18 cellular contexts compared by ENCODE assay signal in genomic region chr1:40945491-40945973, GRCh38. TPM values are rescaled to one million over a fixed set of nuclear protein-coding genes. Genes with fewer than 3 reads are reported as not detected.
A peak's percentile ranks its signal among the peaks of the same experiment; 100 is the strongest.
DNase-seq lines count a peak whose midpoint lies in the region; ATAC-seq and TF ChIP-seq lines count a peak whose summit lies in the region.
"Had no signal": no experiment of that assay in that cellular context is flagged by ENCODE, and none has a peak within 500 bp of the region (broad histone marks: within the 10 kb centered on the region; RNA-seq: fewer than 3 reads in every experiment).

No MANE protein-coding gene starts in this region.

- peaks cover 26% of the 10 kb centered on the region for H3K4me1 ChIP-seq in PC-3 (ENCODE audit: insufficient read depth, low read length)
- H3K4me1 ChIP-seq in liver (ENCODE audit: control insufficient read depth in 4 of 4, insufficient read depth in 4 of 4, low read length in 3 of 4) = peaks cover 5 to 30% (median 21%) of the 10 kb centered on the region in 4 donors
- peaks cover 0 to 23% (median 17%) of the 10 kb centered on the region in 5 donors for H3K4me1 ChIP-seq in subcutaneous abdominal adipose tissue (ENCODE audit: control insufficient read depth in 5 of 5, insufficient read depth in 5 of 5, low read length in 5 of 5)
- H3K4me1 ChIP-seq: HAP-1 had no signal

- H3K27me3 ChIP-seq in PC-3 (ENCODE audit: low read length) (no peaks in the 10 kb centered on the region), liver (ENCODE audit: control insufficient read depth in 4 of 4, insufficient read depth in 4 of 4, low read length in 3 of 4) (no peaks in the 10 kb centered on the region), subcutaneous abdominal adipose tissue (ENCODE audit: control insufficient read depth in 5 of 5, insufficient read depth in 4 of 5, low read length in 5 of 5) (no peaks in the 10 kb centered on the region)
- H3K27me3 ChIP-seq: MG63 had no signal

- no peak for TF ChIP-seq RAD21 in liver (IDR thresholded peaks at IDR 0.05)

- no peak overlapping the region for H3K9ac ChIP-seq in PC-3 (ENCODE audit: low read length)
- H3K9ac ChIP-seq in liver (ENCODE audit: low read depth in 1 of 2, low read length in 2 of 2) = no peak overlapping the region
- no peak overlapping the region for H3K9ac ChIP-seq in subcutaneous abdominal adipose tissue (ENCODE audit: low read length in 5 of 5)

- CTCF ChIA-PET in PC-3 (lab: Charles Lee) = interaction anchor here (0.5 to 0.6 kb wide), 2 partner anchors 48 to 52 kb away, joined by 3 to 4 read pairs; no protein-coding TSS in a partner anchor

- no peaks in the 10 kb centered on the region for H3K9me3 ChIP-seq in PC-3 (ENCODE audit: low read length)
- no peaks in the 10 kb centered on the region for H3K9me3 ChIP-seq in liver (ENCODE audit: control insufficient read depth in 4 of 4, low read length in 3 of 4)
- peaks cover 0 to 7% (median 0%) of the 10 kb centered on the region in 5 donors for H3K9me3 ChIP-seq in subcutaneous abdominal adipose tissue (ENCODE audit: control insufficient read depth in 5 of 5, low read length in 5 of 5)
- H3K9me3 ChIP-seq: HAP-1 had no signal

- DNase-seq in PC-3 (no peak), cardiac fibroblast (ENCODE audit: low read depth in 2 of 2) (peak; percentile 36 to 44), Ammon's horn (ENCODE audit: low spot score) (no peak), GF-D8 (lab: John Stamatoyannopoulos, UW) (no peak), SW480 (ENCODE audit: low spot score) (no peak)
- DNase-seq: activated CD4-positive, alpha-beta T cell treated with anti-CD3 and anti-CD28 coated beads, Interleukin-2, amount 10 ng/mL, durations not matched to agents 24 days and 14 days; activated naive CD4-positive, alpha-beta T cell treated with anti-CD3 and anti-CD28 coated beads, Interleukin-2, amount 50 U/mL, for 16 hours; endodermal cell; glutamatergic neuron; NCI-H2081; nephron progenitor cell; PC-9; retina had no signal

- H3F3A ChIP-seq in PC-3 (ENCODE audit: low read length, unreplicated experiment) = no peaks in the 10 kb centered on the region

- H4K20me1 ChIP-seq in PC-3 (ENCODE audit: low read length) = no peaks in the 10 kb centered on the region

- H3K4me3 ChIP-seq in PC-3 (ENCODE audit: low read length) (no peak overlapping the region), cardiac fibroblast (replicated peaks in 1 of 2; ENCODE audit: low read depth in 2 of 2, low read length in 2 of 2) (no peak overlapping the region), liver (ENCODE audit: low read depth in 1 of 3, low read length in 3 of 3) (no peak overlapping the region), subcutaneous abdominal adipose tissue (ENCODE audit: low read depth in 1 of 5, low read length in 5 of 5) (no peak overlapping the region)
- H3K4me3 ChIP-seq: HAP-1, MG63, PC-9 had no signal

- H3K27ac ChIP-seq in PC-3 (ENCODE audit: low read length) (no peak overlapping the region), liver (ENCODE audit: low read depth in 1 of 2, low read length in 2 of 2) (peak overlapping the region; percentile 68 to 82), subcutaneous abdominal adipose tissue (ENCODE audit: low read depth, low read length) (peak overlapping the region; percentile 77)
- H3K27ac ChIP-seq: PC-9 had no signal

- 0 out of 2 replicates have a peak overlapping the region, but pooled peaks have one; percentile 35 for H3K4me2 ChIP-seq in PC-3 (ENCODE audit: low read length)
- H3K4me2 ChIP-seq: PC-9 had no signal

- BruUV-seq in PC-3 (replicated peaks; lab: Mats Ljungman, UMichigan) = no TSS peak

- no peaks in the 10 kb centered on the region for H3K79me2 ChIP-seq in PC-3 (ENCODE audit: low read length)

- no peaks in the 10 kb centered on the region for H3K9me2 ChIP-seq in PC-3 (replicated peaks; ENCODE audit: low read length)

- H3K36me3 ChIP-seq in PC-3 (ENCODE audit: low read depth, low read length) = no peaks in the 10 kb centered on the region
- H3K36me3 ChIP-seq in liver (ENCODE audit: control insufficient read depth in 4 of 4, insufficient read depth in 3 of 4, low read depth in 1 of 4, low read length in 3 of 4) = no peaks in the 10 kb centered on the region
- H3K36me3 ChIP-seq in subcutaneous abdominal adipose tissue (ENCODE audit: control insufficient read depth in 5 of 5, insufficient read depth in 5 of 5, low read length in 5 of 5) = no peaks in the 10 kb centered on the region
- H3K36me3 ChIP-seq: HAP-1, MG63 had no signal

- WGBS in liver = 93% methylated on average over 2 of the region's 2 CpGs

- peak overlapping the region; percentile 45; the same call in 1 of the 2 replicates for H2AFZ ChIP-seq in PC-3 (ENCODE audit: low read length)
- H2AFZ ChIP-seq: PC-9 had no signal

- POLR2A ChIA-PET in PC-3 (lab: Charles Lee; ENCODE audit: unreplicated experiment) = no interaction called here

- intact Hi-C loops in PC-3 (cut with micrococcal nuclease) = no loop called here

- no peak for TF ChIP-seq CTCF in PC-3 (conservative IDR thresholded peaks at IDR 0.05; ENCODE audit: low read depth, low read length)
- no peak for TF ChIP-seq CTCF in cardiac fibroblast (IDR thresholded peaks at IDR 0.05; ENCODE audit: low read depth, low read length)
- no peak for TF ChIP-seq CTCF in liver (IDR thresholded peaks at IDR 0.05; ENCODE audit: low read depth, low read length, missing input control)

- ATAC-seq in PC-3 (no peak), HG02798 (IDR thresholded peaks at IDR 0.05; ENCODE audit: poor library complexity, unreplicated experiment) (no peak)

TF ChIP-seq in liver, 16 proteins besides CTCF, POLR2A, EP300 and RAD21:
- TF ChIP-seq FOXA1 (IDR thresholded peaks at IDR 0.05) (no peak), JUND (IDR thresholded peaks at IDR 0.05) (no peak), MAX (IDR thresholded peaks at IDR 0.05) (no peak), GABPA (IDR thresholded peaks at IDR 0.05 in 1 of 2, conservative IDR thresholded peaks at IDR 0.05 in 1 of 2) (no peak), YY1 (IDR thresholded peaks at IDR 0.05) (no peak), EGR1 (IDR thresholded peaks at IDR 0.05; ENCODE audit: low read depth in 2 of 2) (no peak), TAF1 (conservative IDR thresholded peaks at IDR 0.05) (no peak), HNF4A (conservative IDR thresholded peaks at IDR 0.05) (no peak), HNF4G (IDR thresholded peaks at IDR 0.05) (no peak), RXRA (IDR thresholded peaks at IDR 0.05) (no peak), ZBTB33 (IDR thresholded peaks at IDR 0.05) (no peak), FOXA2 (IDR thresholded peaks at IDR 0.05) (no peak), NR2F2 (IDR thresholded peaks at IDR 0.05) (no peak), SP1 (IDR thresholded peaks at IDR 0.05) (no peak)
- TF ChIP-seq, protein P1, sequence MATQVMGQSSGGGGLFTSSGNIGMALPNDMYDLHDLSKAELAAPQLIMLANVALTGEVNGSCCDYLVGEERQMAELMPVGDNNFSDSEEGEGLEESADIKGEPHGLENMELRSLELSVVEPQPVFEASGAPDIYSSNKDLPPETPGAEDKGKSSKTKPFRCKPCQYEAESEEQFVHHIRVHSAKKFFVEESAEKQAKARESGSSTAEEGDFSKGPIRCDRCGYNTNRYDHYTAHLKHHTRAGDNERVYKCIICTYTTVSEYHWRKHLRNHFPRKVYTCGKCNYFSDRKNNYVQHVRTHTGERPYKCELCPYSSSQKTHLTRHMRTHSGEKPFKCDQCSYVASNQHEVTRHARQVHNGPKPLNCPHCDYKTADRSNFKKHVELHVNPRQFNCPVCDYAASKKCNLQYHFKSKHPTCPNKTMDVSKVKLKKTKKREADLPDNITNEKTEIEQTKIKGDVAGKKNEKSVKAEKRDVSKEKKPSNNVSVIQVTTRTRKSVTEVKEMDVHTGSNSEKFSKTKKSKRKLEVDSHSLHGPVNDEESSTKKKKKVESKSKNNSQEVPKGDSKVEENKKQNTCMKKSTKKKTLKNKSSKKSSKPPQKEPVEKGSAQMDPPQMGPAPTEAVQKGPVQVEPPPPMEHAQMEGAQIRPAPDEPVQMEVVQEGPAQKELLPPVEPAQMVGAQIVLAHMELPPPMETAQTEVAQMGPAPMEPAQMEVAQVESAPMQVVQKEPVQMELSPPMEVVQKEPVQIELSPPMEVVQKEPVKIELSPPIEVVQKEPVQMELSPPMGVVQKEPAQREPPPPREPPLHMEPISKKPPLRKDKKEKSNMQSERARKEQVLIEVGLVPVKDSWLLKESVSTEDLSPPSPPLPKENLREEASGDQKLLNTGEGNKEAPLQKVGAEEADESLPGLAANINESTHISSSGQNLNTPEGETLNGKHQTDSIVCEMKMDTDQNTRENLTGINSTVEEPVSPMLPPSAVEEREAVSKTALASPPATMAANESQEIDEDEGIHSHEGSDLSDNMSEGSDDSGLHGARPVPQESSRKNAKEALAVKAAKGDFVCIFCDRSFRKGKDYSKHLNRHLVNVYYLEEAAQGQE (IDR thresholded peaks at IDR 0.05) = no peak
- TF ChIP-seq, protein P2, sequence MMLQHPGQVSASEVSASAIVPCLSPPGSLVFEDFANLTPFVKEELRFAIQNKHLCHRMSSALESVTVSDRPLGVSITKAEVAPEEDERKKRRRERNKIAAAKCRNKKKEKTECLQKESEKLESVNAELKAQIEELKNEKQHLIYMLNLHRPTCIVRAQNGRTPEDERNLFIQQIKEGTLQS (IDR thresholded peaks at IDR 0.05) = no peak

RNA-seq across cellular contexts. Expression of gene CTPS1, which starts 34.0 kb away (rescaled TPM):
- total RNA-seq in PC-3 (2014; rRNA removed) = 63.4 and 122 TPM in 2 replicates
- total RNA-seq in liver = 10 to 100 TPM; 13.6 to 46.9 TPM
- polyA plus RNA-seq in liver = 10 to 100 TPM; 14.6 to 25.0 TPM

Comparison
In these comparisons a context has a peak if more than half of its experiments do, and no peak if none do; other contexts are left out.
1. DNase-seq: peak in cardiac fibroblast (2 of 2); none in PC-3 (single experiment), Ammon's horn (single experiment), GF-D8 (single experiment) and SW480 (single experiment).